9 cellular contexts compared by ENCODE assay signal in the genomic region with DNA sequence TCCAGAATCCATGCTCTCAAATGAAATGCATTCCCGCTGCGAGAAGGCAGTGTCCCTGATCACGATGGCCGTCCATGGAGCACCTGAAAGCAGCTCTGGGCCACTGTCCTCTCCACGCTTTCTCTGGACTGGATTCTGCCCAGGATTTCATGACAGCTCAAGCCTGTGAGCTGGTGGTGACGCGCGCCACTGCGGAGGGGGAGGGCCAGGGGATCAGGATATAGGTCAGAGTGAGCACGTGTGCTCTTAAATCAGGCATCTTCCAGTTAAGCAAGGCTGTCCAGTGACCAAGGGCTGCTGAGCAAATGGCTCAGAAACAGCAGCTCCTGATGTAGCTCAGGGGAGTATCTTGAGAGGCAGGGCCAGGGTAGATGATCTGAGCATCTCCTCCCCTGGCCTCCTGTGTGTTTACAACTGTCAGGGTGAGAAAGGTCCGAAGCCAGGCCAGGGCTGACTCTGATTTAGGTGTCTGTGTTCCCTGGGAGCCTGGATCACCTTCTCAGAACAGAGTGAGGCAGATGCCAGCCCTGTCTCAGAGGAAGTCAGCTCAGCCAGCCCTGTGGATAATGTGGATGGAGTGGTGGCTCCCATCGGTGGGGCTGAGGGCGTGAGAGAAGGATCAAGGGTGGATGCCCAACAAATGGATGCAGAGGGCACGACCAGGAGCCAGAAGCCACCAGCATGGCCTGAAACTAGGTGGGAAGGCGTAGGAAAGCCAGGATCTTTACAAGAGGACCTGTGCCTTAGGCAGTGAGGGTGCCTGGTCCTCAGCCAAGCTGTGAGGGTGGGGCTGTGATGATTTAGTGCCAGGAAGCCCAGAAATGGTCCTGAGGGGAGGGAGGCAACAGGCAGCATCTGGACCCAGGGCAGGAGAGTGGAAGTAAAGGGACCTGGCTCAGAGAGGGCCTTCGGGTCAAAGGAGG. TPM values are rescaled to one million over a fixed set of nuclear protein-coding genes. Genes with fewer than 3 reads are reported as not detected.
DNase-seq lines count a peak whose midpoint lies in the region; ATAC-seq and TF ChIP-seq lines count a peak whose summit lies in the region.
"Had no signal": no experiment of that assay in that cellular context is flagged by ENCODE, and none has a peak within 500 bp of the region (broad histone marks: within the 10 kb centered on the region; RNA-seq: fewer than 3 reads in every experiment).

No MANE protein-coding gene starts in this region.

- no peaks in the 10 kb centered on the region for H3K9me3 ChIP-seq in CD4-positive, CD25-positive, alpha-beta regulatory T cell (ENCODE audit: control insufficient read depth in 2 of 2, low read length in 2 of 2)
- H3K9me3 ChIP-seq in Peyer's patch (no peaks in the 10 kb centered on the region), esophagus squamous epithelium (no peaks in the 10 kb centered on the region), osteoblast (ENCODE audit: low read depth, low read length) (no peaks in the 10 kb centered on the region), hepatocyte (ENCODE audit: low read depth) (no peaks in the 10 kb centered on the region), MM.1S (replicated peaks; ENCODE audit: insufficient read depth, low read length) (no peaks in the 10 kb centered on the region)

- H4K20me1 ChIP-seq in osteoblast (ENCODE audit: insufficient read depth, low read length) (peaks cover 9% of the 10 kb centered on the region), hepatocyte (ENCODE audit: insufficient read depth, poor library complexity, severe bottlenecking) (no peaks in the 10 kb centered on the region), MM.1S (ENCODE audit: insufficient read depth, low read length) (no peaks in the 10 kb centered on the region)

- intact Hi-C loops in esophagus squamous epithelium (cut with DNase I) = no loop called here

- H3K27ac ChIP-seq in CD4-positive, CD25-positive, alpha-beta regulatory T cell (ENCODE audit: insufficient read depth, low read length, poor library complexity, severe bottlenecking) = no peak overlapping the region
- H3K27ac ChIP-seq in Peyer's patch (peak overlapping the region in 3 of 4 donors; percentile 6 to 42 (median 26)), esophagus squamous epithelium (peak overlapping the region in 3 of 4 donors; percentile 32 to 83 (median 57)), osteoblast (ENCODE audit: low read depth, low read length) (peak overlapping the region; percentile 85), hepatocyte (no peak overlapping the region), MM.1S (ENCODE audit: low read length) (no peak overlapping the region)

- H2AFZ ChIP-seq in osteoblast (ENCODE audit: low read length) = no peak overlapping the region
- H2AFZ ChIP-seq in hepatocyte = no peak overlapping the region
- H2AFZ ChIP-seq in MM.1S (ENCODE audit: low read length) = no peak overlapping the region

- no peak for ATAC-seq in CD4-positive, CD25-positive, alpha-beta regulatory T cell (ENCODE audit: low read depth in 2 of 2)

- DNase-seq in CD4-positive, CD25-positive, alpha-beta regulatory T cell = no peak
- DNase-seq in Peyer's patch (no peak), esophagus squamous epithelium (lab: John Stamatoyannopoulos, UW) (no peak), osteoblast (ENCODE audit: insufficient read length, low spot score, missing footprints) (no peak), GM13976 (ENCODE audit: low spot score) (no peak), NCI-H748 (lab: John Stamatoyannopoulos, UW; ENCODE audit: unreplicated experiment) (no peak), hepatocyte (ENCODE audit: low spot score) (no peak), MM.1S (no peak)
- DNase-seq: kidney glomerular epithelial cell had no signal

- peak overlapping the region; percentile 85 to 92 (median 85) for H3K27ac Mint-ChIP-seq in CD4-positive, CD25-positive, alpha-beta regulatory T cell

- peaks cover 12 to 44% (median 37%) of the 10 kb centered on the region in 4 donors for H3K4me1 Mint-ChIP-seq in CD4-positive, CD25-positive, alpha-beta regulatory T cell

- TF ChIP-seq CTCF in Peyer's patch (IDR thresholded peaks at IDR 0.05) = no peak
- TF ChIP-seq CTCF in esophagus squamous epithelium (IDR thresholded peaks at IDR 0.05) = no peak
- no peak for TF ChIP-seq CTCF in osteoblast (IDR thresholded peaks at IDR 0.05; ENCODE audit: extremely low read depth, low read depth, low read length)
- no peak for TF ChIP-seq CTCF in GM13976 (IDR thresholded peaks at IDR 0.05; ENCODE audit: borderline replicate concordance, control extremely low read depth, extremely low read depth, insufficient read depth, missing control alignments)
- TF ChIP-seq CTCF in hepatocyte (IDR thresholded peaks at IDR 0.05; ENCODE audit: poor library complexity) = no peak
- TF ChIP-seq CTCF in MM.1S (IDR thresholded peaks at IDR 0.05; ENCODE audit: low read length) = no peak

- peaks cover 4% of the 10 kb centered on the region for H3K4me1 ChIP-seq in CD4-positive, CD25-positive, alpha-beta regulatory T cell (ENCODE audit: control insufficient read depth, insufficient read depth, low read length, poor library complexity, severe bottlenecking)
- H3K4me1 ChIP-seq in Peyer's patch (peaks cover 0 to 6% (median 0%) of the 10 kb centered on the region in 4 donors), esophagus squamous epithelium (peaks cover 0 to 33% (median 19%) of the 10 kb centered on the region in 3 donors), osteoblast (ENCODE audit: insufficient read depth, low read length) (peaks cover 13% of the 10 kb centered on the region), hepatocyte (ENCODE audit: insufficient read depth) (no peaks in the 10 kb centered on the region), MM.1S (ENCODE audit: low read length) (no peaks in the 10 kb centered on the region)

- peaks cover 87% of the 10 kb centered on the region for H3K36me3 ChIP-seq in CD4-positive, CD25-positive, alpha-beta regulatory T cell (ENCODE audit: control insufficient read depth, insufficient read depth, low read length)
- H3K36me3 ChIP-seq in Peyer's patch (peaks cover 0 to 18% (median 0%) of the 10 kb centered on the region in 3 donors), esophagus squamous epithelium (peaks cover 23 to 90% (median 31%) of the 10 kb centered on the region in 3 donors), osteoblast (ENCODE audit: insufficient read depth, low read length) (peaks cover 40% of the 10 kb centered on the region), hepatocyte (replicated peaks; ENCODE audit: insufficient read depth, low read depth) (no peaks in the 10 kb centered on the region), MM.1S (replicated peaks; ENCODE audit: insufficient read depth, low read length) (peaks cover 5% of the 10 kb centered on the region; the same call in 1 of the 2 replicates)

- H3K9me2 ChIP-seq in hepatocyte (replicated peaks; ENCODE audit: insufficient read depth) (no peaks in the 10 kb centered on the region), MM.1S (replicated peaks; ENCODE audit: insufficient read depth, low read length) (no peaks in the 10 kb centered on the region)

- H3K4me3 Mint-ChIP-seq in CD4-positive, CD25-positive, alpha-beta regulatory T cell = peak overlapping the region in 2 of 4 donors; percentile 38 to 62

- 74 to 76% methylated on average over 7 to 15 of the region's 16 CpGs for WGBS in esophagus squamous epithelium, 2 donors
- WGBS in hepatocyte (ENCODE audit: low lambda C conversion rate, missing lambda C conversion rate) = 84% methylated on average over 16 of the region's 16 CpGs

- no peak for TF ChIP-seq POLR2A in Peyer's patch (IDR thresholded peaks at IDR 0.05)
- no peak for TF ChIP-seq POLR2A in esophagus squamous epithelium (IDR thresholded peaks at IDR 0.05)

- peaks cover 0 to 2% (median 0%) of the 10 kb centered on the region in 7 donors for H3K9me3 Mint-ChIP-seq in CD4-positive, CD25-positive, alpha-beta regulatory T cell

- no peaks in the 10 kb centered on the region for H3K27me3 ChIP-seq in CD4-positive, CD25-positive, alpha-beta regulatory T cell (ENCODE audit: control insufficient read depth, insufficient read depth, low read length)
- no peaks in the 10 kb centered on the region for H3K27me3 ChIP-seq in Peyer's patch
- H3K27me3 ChIP-seq in esophagus squamous epithelium = no peaks in the 10 kb centered on the region
- no peaks in the 10 kb centered on the region for H3K27me3 ChIP-seq in osteoblast (ENCODE audit: insufficient read depth, low read length)
- H3K27me3 ChIP-seq in hepatocyte = no peaks in the 10 kb centered on the region
- no peaks in the 10 kb centered on the region for H3K27me3 ChIP-seq in MM.1S (replicated peaks; ENCODE audit: insufficient read depth, low read length)

- peaks cover 51% of the 10 kb centered on the region for H3K36me3 Mint-ChIP-seq in CD4-positive, CD25-positive, alpha-beta regulatory T cell

- in situ Hi-C loops in GM13976 (cut with MboI; ENCODE audit: low sequenced_read_pairs, unreplicated experiment) = no loop called here

- no peaks in the 10 kb centered on the region for H3F3A ChIP-seq in MM.1S (ENCODE audit: insufficient read depth, low read length)

- H3K4me2 ChIP-seq in osteoblast (ENCODE audit: insufficient read depth, low read length) = no peak overlapping the region
- no peak overlapping the region for H3K4me2 ChIP-seq in hepatocyte
- no peak overlapping the region for H3K4me2 ChIP-seq in MM.1S (ENCODE audit: low read depth, low read length)

- H3K79me2 ChIP-seq in osteoblast (ENCODE audit: insufficient read depth, low read length) (peaks cover 96% of the 10 kb centered on the region), hepatocyte (peaks cover 5% of the 10 kb centered on the region), MM.1S (ENCODE audit: low read length) (peaks cover 87% of the 10 kb centered on the region)

- H3K9ac ChIP-seq in MM.1S (ENCODE audit: low read length) = no peak overlapping the region

- H3K4me3 ChIP-seq in CD4-positive, CD25-positive, alpha-beta regulatory T cell (ENCODE audit: low read depth, low read length) = no peak overlapping the region
- no peak overlapping the region for H3K4me3 ChIP-seq in Peyer's patch
- H3K4me3 ChIP-seq in esophagus squamous epithelium = no peak overlapping the region
- H3K4me3 ChIP-seq in osteoblast (ENCODE audit: insufficient read depth, low read length) = no peak overlapping the region
- H3K4me3 ChIP-seq in hepatocyte = no peak overlapping the region
- no peak overlapping the region for H3K4me3 ChIP-seq in MM.1S (ENCODE audit: low read length)

- H3K27me3 Mint-ChIP-seq in CD4-positive, CD25-positive, alpha-beta regulatory T cell = no peaks in the 10 kb centered on the region

RNA-seq across cellular contexts. Expression of a gene that starts 55.3 kb away (rescaled TPM):
- 84.7 TPM for total RNA-seq in CD4-positive, CD25-positive, alpha-beta regulatory T cell
- 10 to 100 TPM; 33.4 to 47.9 (median 38.3) TPM for polyA plus RNA-seq in CD4-positive, CD25-positive, alpha-beta regulatory T cell
- 10 to 100 TPM in 2 of 4 donors, 1 to 10 TPM in 2; 5.1 to 23.9 (median 9.4) TPM for total RNA-seq in Peyer's patch
- 10 to 100 TPM; 24.8 to 44.0 (median 34.8) TPM for total RNA-seq in esophagus squamous epithelium
- 27.5 and 30.1 TPM in 2 replicates for total RNA-seq in osteoblast
- 10.6 and 12.1 TPM in 2 replicates for total RNA-seq in hepatocyte
- polyA plus RNA-seq in hepatocyte = 12.9 and 13.4 TPM in 2 replicates

Comparison
In these comparisons a context has a peak if more than half of its experiments do, and no peak if none do; other contexts are left out.
1. H3K27ac ChIP-seq: peak in Peyer's patch (3 of 4), esophagus squamous epithelium (3 of 4) and osteoblast (single experiment); none in CD4-positive, CD25-positive, alpha-beta regulatory T cell (single experiment), hepatocyte (single experiment) and MM.1S (single experiment).